ENCODE assay signal across 10 cellular contexts in the genomic region with DNA sequence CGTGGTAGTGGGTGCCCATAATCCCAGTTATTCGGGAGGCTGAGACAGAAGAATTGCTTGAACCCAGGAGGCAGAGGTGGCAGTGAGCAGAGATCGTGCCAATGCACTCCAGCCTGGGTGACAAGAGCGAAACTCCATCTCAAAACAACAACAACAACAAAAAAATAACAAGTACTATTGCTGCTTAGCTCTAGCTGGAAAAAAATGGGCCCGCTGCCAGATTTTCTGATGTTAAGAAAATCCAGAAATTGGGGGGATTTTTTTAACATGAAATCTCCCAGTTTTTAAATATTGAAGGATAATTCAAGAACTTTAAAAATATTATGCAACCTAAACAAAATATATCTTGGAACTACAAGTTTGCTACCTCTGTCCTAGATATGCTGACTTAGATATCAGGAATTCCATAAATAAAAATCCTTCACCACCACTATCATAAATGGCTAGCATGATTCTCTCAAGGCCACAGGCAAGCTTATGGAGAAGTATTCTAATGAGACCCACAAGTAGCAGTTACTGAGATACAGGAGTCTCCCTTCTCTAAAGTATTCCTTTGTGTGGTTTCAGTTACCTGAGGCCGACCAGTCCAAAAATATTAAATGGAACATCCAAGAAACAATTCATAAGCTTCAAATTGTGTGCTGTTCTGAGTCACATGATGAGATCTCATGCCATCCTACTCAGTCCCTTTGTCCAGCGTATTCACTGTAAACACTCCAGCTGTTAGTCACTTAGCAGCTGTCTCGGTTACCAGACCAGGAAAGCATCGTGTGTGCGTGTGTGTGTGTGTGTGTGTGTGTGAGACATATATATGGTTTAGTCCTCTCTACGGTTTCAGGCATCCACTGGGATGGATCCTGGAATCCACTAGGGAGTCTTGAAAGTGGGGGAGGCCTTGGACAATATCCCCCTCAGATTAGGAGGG.
DNase-seq lines count a peak whose midpoint lies in the region; ATAC-seq and TF ChIP-seq lines count a peak whose summit lies in the region.
"Had no signal": no experiment of that assay in that cellular context is flagged by ENCODE, and none has a peak within 500 bp of the region (broad histone marks: within the 10 kb centered on the region; RNA-seq: fewer than 3 reads in every experiment).

No MANE protein-coding gene starts in this region.

- DNase-seq in HPDE6-E6E7 (ENCODE audit: extremely low spot score) (peak; percentile 52), NCI-H69 (lab: John Stamatoyannopoulos, UW) (peak; percentile 96), trophoblast cell (peak; percentile 51 to 55), WERI-Rb-1 (no peak), left ventricle myocardium superior (no peak), testis (no peak)
- DNase-seq: activated T-cell treated with anti-CD3 and anti-CD28 coated beads, Interleukin-2, amount 50 U/mL, for 48 hours; stimulated activated CD4-positive, alpha-beta T cell treated with anti-CD3 and anti-CD28 coated beads, Interleukin-4, amount 100 ng/mL, for 1 hour had no signal

- H4K8ac ChIP-seq in trophoblast cell (ENCODE audit: low read depth, low read length) = no peak overlapping the region

- TF ChIP-seq CTCF in WERI-Rb-1 (IDR thresholded peaks at IDR 0.05; ENCODE audit: low read depth, low read length) = no peak
- TF ChIP-seq CTCF in testis (IDR thresholded peaks at IDR 0.05) = no peak

- no peak overlapping the region for H2BK5ac ChIP-seq in trophoblast cell (ENCODE audit: low read depth, low read length, poor library complexity)

- no peaks in the 10 kb centered on the region for H3K79me2 ChIP-seq in trophoblast cell (ENCODE audit: control insufficient read depth, insufficient read depth, low read length, poor library complexity)

- H3K9me3 ChIP-seq in trophoblast cell (ENCODE audit: insufficient read depth, low read depth, low read length) = no peaks in the 10 kb centered on the region
- no peaks in the 10 kb centered on the region for H3K9me3 ChIP-seq in WERI-Rb-1 (ENCODE audit: severe bottlenecking)
- no peaks in the 10 kb centered on the region for H3K9me3 ChIP-seq in testis

- H3K4ac ChIP-seq in trophoblast cell (ENCODE audit: low read depth, low read length) = no peak overlapping the region

- peak overlapping the region; percentile 1 for H2AFZ ChIP-seq in trophoblast cell (ENCODE audit: insufficient read depth, low read length, poor library complexity)

- peak overlapping the region; percentile 58 for H2BK120ac ChIP-seq in trophoblast cell (ENCODE audit: insufficient read depth, low read length, poor library complexity)

- H3K9ac ChIP-seq in trophoblast cell (ENCODE audit: low read length) = no peak overlapping the region

- H4K91ac ChIP-seq in trophoblast cell (ENCODE audit: low read depth, low read length) = no peak overlapping the region

- H3K23ac ChIP-seq in trophoblast cell (ENCODE audit: low read length) = no peak overlapping the region

- peak overlapping the region; percentile 13 for H2BK12ac ChIP-seq in trophoblast cell (ENCODE audit: low read length)

- no peak overlapping the region for H4K12ac ChIP-seq in trophoblast cell (ENCODE audit: low read depth, low read length)

- no peak overlapping the region for H3K27ac ChIP-seq in trophoblast cell (ENCODE audit: low read depth, low read length)
- H3K27ac ChIP-seq in WERI-Rb-1 = no peak overlapping the region
- peak overlapping the region in 1 of 2 donors; percentile 11 for H3K27ac ChIP-seq in testis

- no peaks in the 10 kb centered on the region for H3K36me3 ChIP-seq in trophoblast cell (ENCODE audit: control insufficient read depth in 1 of 2, insufficient read depth in 2 of 2, low read length in 2 of 2)
- no peaks in the 10 kb centered on the region for H3K36me3 ChIP-seq in WERI-Rb-1
- no peaks in the 10 kb centered on the region for H3K36me3 ChIP-seq in testis (ENCODE audit: low read depth, missing control alignments)

- H3K14ac ChIP-seq in trophoblast cell (ENCODE audit: low read length) = no peak overlapping the region

- TF ChIP-seq POLR2A in testis (IDR thresholded peaks at IDR 0.05) = no peak

- no CpG with 5 or more reads among the region's 11 CpGs for WGBS in trophoblast cell (ENCODE audit: extremely low coverage, insufficient coverage, insufficient read length)
- 75 to 81% methylated on average over 11 of the region's 11 CpGs for WGBS in testis, 2 donors

- H3K79me1 ChIP-seq in trophoblast cell (ENCODE audit: low read length) = peaks cover 8% of the 10 kb centered on the region

- H3K4me1 ChIP-seq in trophoblast cell (ENCODE audit: control insufficient read depth in 1 of 2, insufficient read depth in 2 of 2, low read length in 2 of 2) = peaks cover 7 to 14% of the 10 kb centered on the region in 2 experiments
- H3K4me1 ChIP-seq in testis = no peaks in the 10 kb centered on the region

- no peak overlapping the region for H3K4me3 ChIP-seq in trophoblast cell (ENCODE audit: low read depth, low read length)
- no peak overlapping the region for H3K4me3 ChIP-seq in WERI-Rb-1 (ENCODE audit: low read depth, low read length)
- no peak overlapping the region for H3K4me3 ChIP-seq in testis

- peak; percentile 69 for ATAC-seq in esophagus mucosa
- ATAC-seq in HG02973 (IDR thresholded peaks at IDR 0.05; ENCODE audit: unreplicated experiment) = no peak
- no peak for ATAC-seq in left ventricle myocardium superior

- H3K4me2 ChIP-seq in trophoblast cell (ENCODE audit: low read length) = no peak overlapping the region

- H2AK5ac ChIP-seq in trophoblast cell (ENCODE audit: low read length) = no peak overlapping the region

- H3K27me3 ChIP-seq in trophoblast cell (ENCODE audit: insufficient read depth, low read length) (no peaks in the 10 kb centered on the region), WERI-Rb-1 (ENCODE audit: insufficient read depth, low read depth, severe bottlenecking) (no peaks in the 10 kb centered on the region), testis (no peaks in the 10 kb centered on the region)

- intact Hi-C loops in left ventricle myocardium superior (cut with micrococcal nuclease) = no loop called here
- intact Hi-C loops in testis (cut with DNase I; ENCODE audit: low total_unique reads) = no loop called here

- no peak overlapping the region for H3K18ac ChIP-seq in trophoblast cell (ENCODE audit: low read length)

Comparison
In these comparisons a context has a peak if more than half of its experiments do, and no peak if none do; other contexts are left out.
1. DNase-seq: peak in HPDE6-E6E7 (single experiment), NCI-H69 (single experiment) and trophoblast cell (2 of 2); none in WERI-Rb-1 (single experiment), left ventricle myocardium superior (single experiment) and testis (single experiment).